In genomic region chr3:172066880-172067778, GRCh38 we compare ENCODE assay signal across 1 cellular context.
TF ChIP-seq lines count a peak whose summit lies in the region.

No MANE protein-coding gene starts in this region.

TF ChIP-seq in HEK293, 187 proteins besides CTCF, POLR2A, EP300 and RAD21 (continued from another document and continues in another):
- TF ChIP-seq, protein P1, sequence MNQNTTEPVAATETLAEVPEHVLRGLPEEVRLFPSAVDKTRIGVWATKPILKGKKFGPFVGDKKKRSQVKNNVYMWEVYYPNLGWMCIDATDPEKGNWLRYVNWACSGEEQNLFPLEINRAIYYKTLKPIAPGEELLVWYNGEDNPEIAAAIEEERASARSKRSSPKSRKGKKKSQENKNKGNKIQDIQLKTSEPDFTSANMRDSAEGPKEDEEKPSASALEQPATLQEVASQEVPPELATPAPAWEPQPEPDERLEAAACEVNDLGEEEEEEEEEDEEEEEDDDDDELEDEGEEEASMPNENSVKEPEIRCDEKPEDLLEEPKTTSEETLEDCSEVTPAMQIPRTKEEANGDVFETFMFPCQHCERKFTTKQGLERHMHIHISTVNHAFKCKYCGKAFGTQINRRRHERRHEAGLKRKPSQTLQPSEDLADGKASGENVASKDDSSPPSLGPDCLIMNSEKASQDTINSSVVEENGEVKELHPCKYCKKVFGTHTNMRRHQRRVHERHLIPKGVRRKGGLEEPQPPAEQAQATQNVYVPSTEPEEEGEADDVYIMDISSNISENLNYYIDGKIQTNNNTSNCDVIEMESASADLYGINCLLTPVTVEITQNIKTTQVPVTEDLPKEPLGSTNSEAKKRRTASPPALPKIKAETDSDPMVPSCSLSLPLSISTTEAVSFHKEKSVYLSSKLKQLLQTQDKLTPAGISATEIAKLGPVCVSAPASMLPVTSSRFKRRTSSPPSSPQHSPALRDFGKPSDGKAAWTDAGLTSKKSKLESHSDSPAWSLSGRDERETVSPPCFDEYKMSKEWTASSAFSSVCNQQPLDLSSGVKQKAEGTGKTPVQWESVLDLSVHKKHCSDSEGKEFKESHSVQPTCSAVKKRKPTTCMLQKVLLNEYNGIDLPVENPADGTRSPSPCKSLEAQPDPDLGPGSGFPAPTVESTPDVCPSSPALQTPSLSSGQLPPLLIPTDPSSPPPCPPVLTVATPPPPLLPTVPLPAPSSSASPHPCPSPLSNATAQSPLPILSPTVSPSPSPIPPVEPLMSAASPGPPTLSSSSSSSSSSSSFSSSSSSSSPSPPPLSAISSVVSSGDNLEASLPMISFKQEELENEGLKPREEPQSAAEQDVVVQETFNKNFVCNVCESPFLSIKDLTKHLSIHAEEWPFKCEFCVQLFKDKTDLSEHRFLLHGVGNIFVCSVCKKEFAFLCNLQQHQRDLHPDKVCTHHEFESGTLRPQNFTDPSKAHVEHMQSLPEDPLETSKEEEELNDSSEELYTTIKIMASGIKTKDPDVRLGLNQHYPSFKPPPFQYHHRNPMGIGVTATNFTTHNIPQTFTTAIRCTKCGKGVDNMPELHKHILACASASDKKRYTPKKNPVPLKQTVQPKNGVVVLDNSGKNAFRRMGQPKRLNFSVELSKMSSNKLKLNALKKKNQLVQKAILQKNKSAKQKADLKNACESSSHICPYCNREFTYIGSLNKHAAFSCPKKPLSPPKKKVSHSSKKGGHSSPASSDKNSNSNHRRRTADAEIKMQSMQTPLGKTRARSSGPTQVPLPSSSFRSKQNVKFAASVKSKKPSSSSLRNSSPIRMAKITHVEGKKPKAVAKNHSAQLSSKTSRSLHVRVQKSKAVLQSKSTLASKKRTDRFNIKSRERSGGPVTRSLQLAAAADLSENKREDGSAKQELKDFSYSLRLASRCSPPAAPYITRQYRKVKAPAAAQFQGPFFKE (tag by site-specific recombination; IDR thresholded peaks at IDR 0.05; ENCODE audit: borderline replicate concordance) = no peak
- TF ChIP-seq ZBTB20 (tag by site-specific recombination; IDR thresholded peaks at IDR 0.05) (no peak), OSR2 (tag by site-specific recombination; IDR thresholded peaks at IDR 0.05) (peak; percentile 27; the same call in 1 of the 2 replicates), KLF10 (tag by site-specific recombination; IDR thresholded peaks at IDR 0.05) (0 out of 2 replicates have a peak, but pooled peaks have one; percentile 28), ZNF214 (tag by site-specific recombination; IDR thresholded peaks at IDR 0.05; ENCODE audit: borderline replicate concordance) (no peak), ZNF138 (tag by site-specific recombination; IDR thresholded peaks at IDR 0.05; ENCODE audit: borderline replicate concordance) (no peak), REST (tag by site-specific recombination; IDR thresholded peaks at IDR 0.05) (no peak), PRDM6 (tag by site-specific recombination; IDR thresholded peaks at IDR 0.05) (peak; percentile 97), OVOL3 (tag by site-specific recombination; IDR thresholded peaks at IDR 0.05) (no peak), SCRT2 (tag by site-specific recombination; IDR thresholded peaks at IDR 0.05) (no peak), ZFHX2 (tag by site-specific recombination; conservative IDR thresholded peaks at IDR 0.05) (no peak), ZNF140 (tag by site-specific recombination; IDR thresholded peaks at IDR 0.05) (no peak), ZBTB49 (tag by site-specific recombination; IDR thresholded peaks at IDR 0.05; ENCODE audit: low read depth) (no peak), ZNF157 (tag by site-specific recombination; IDR thresholded peaks at IDR 0.05) (no peak), ZEB2 (tag by site-specific recombination; IDR thresholded peaks at IDR 0.05) (peak; percentile 44; the same call in 1 of the 2 replicates), ZNF624 (tag by site-specific recombination; IDR thresholded peaks at IDR 0.05) (no peak), ZNF311 (tag by site-specific recombination; IDR thresholded peaks at IDR 0.05; ENCODE audit: borderline replicate concordance) (no peak), PRDM10 (tag by site-specific recombination; IDR thresholded peaks at IDR 0.05) (peak; percentile 44; the same call in 1 of the 2 replicates), ZFP41 (tag by site-specific recombination; IDR thresholded peaks at IDR 0.05; ENCODE audit: borderline replicate concordance) (no peak), SP2 (tag by site-specific recombination; IDR thresholded peaks at IDR 0.05) (no peak), ZSCAN16 (tag by site-specific recombination; IDR thresholded peaks at IDR 0.05) (no peak), ZNF701 (tag by site-specific recombination; IDR thresholded peaks at IDR 0.05) (no peak), ZBTB48 (tag by site-specific recombination; IDR thresholded peaks at IDR 0.05) (no peak), ZNF677 (tag by site-specific recombination; IDR thresholded peaks at IDR 0.05) (no peak), WT1 (tag by site-specific recombination; IDR thresholded peaks at IDR 0.05) (no peak), ZNF223 (tag by site-specific recombination; IDR thresholded peaks at IDR 0.05) (no peak), ZNF837 (tag by site-specific recombination; IDR thresholded peaks at IDR 0.05) (no peak), GLI4 (tag by site-specific recombination; IDR thresholded peaks at IDR 0.05) (no peak), ZNF510 (tag by site-specific recombination; IDR thresholded peaks at IDR 0.05; ENCODE audit: insufficient replicate concordance) (no peak), ZNF544 (tag by site-specific recombination; IDR thresholded peaks at IDR 0.05) (no peak)
- TF ChIP-seq, protein P2, sequence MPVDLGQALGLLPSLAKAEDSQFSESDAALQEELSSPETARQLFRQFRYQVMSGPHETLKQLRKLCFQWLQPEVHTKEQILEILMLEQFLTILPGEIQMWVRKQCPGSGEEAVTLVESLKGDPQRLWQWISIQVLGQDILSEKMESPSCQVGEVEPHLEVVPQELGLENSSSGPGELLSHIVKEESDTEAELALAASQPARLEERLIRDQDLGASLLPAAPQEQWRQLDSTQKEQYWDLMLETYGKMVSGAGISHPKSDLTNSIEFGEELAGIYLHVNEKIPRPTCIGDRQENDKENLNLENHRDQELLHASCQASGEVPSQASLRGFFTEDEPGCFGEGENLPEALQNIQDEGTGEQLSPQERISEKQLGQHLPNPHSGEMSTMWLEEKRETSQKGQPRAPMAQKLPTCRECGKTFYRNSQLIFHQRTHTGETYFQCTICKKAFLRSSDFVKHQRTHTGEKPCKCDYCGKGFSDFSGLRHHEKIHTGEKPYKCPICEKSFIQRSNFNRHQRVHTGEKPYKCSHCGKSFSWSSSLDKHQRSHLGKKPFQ (tag by site-specific recombination; IDR thresholded peaks at IDR 0.05) = no peak
- TF ChIP-seq, protein P3, sequence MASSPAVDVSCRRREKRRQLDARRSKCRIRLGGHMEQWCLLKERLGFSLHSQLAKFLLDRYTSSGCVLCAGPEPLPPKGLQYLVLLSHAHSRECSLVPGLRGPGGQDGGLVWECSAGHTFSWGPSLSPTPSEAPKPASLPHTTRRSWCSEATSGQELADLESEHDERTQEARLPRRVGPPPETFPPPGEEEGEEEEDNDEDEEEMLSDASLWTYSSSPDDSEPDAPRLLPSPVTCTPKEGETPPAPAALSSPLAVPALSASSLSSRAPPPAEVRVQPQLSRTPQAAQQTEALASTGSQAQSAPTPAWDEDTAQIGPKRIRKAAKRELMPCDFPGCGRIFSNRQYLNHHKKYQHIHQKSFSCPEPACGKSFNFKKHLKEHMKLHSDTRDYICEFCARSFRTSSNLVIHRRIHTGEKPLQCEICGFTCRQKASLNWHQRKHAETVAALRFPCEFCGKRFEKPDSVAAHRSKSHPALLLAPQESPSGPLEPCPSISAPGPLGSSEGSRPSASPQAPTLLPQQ (tag by site-specific recombination; IDR thresholded peaks at IDR 0.05) = no peak
- TF ChIP-seq, protein P4, sequence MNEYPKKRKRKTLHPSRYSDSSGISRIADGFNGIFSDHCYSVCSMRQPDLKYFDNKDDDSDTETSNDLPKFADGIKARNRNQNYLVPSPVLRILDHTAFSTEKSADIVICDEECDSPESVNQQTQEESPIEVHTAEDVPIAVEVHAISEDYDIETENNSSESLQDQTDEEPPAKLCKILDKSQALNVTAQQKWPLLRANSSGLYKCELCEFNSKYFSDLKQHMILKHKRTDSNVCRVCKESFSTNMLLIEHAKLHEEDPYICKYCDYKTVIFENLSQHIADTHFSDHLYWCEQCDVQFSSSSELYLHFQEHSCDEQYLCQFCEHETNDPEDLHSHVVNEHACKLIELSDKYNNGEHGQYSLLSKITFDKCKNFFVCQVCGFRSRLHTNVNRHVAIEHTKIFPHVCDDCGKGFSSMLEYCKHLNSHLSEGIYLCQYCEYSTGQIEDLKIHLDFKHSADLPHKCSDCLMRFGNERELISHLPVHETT (tag by site-specific recombination; IDR thresholded peaks at IDR 0.05) = no peak
- TF ChIP-seq, protein P5, sequence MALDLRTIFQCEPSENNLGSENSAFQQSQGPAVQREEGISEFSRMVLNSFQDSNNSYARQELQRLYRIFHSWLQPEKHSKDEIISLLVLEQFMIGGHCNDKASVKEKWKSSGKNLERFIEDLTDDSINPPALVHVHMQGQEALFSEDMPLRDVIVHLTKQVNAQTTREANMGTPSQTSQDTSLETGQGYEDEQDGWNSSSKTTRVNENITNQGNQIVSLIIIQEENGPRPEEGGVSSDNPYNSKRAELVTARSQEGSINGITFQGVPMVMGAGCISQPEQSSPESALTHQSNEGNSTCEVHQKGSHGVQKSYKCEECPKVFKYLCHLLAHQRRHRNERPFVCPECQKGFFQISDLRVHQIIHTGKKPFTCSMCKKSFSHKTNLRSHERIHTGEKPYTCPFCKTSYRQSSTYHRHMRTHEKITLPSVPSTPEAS (tag by site-specific recombination; IDR thresholded peaks at IDR 0.05) = no peak
